ENCODE assay signal across 10 cellular contexts in the genomic region with DNA sequence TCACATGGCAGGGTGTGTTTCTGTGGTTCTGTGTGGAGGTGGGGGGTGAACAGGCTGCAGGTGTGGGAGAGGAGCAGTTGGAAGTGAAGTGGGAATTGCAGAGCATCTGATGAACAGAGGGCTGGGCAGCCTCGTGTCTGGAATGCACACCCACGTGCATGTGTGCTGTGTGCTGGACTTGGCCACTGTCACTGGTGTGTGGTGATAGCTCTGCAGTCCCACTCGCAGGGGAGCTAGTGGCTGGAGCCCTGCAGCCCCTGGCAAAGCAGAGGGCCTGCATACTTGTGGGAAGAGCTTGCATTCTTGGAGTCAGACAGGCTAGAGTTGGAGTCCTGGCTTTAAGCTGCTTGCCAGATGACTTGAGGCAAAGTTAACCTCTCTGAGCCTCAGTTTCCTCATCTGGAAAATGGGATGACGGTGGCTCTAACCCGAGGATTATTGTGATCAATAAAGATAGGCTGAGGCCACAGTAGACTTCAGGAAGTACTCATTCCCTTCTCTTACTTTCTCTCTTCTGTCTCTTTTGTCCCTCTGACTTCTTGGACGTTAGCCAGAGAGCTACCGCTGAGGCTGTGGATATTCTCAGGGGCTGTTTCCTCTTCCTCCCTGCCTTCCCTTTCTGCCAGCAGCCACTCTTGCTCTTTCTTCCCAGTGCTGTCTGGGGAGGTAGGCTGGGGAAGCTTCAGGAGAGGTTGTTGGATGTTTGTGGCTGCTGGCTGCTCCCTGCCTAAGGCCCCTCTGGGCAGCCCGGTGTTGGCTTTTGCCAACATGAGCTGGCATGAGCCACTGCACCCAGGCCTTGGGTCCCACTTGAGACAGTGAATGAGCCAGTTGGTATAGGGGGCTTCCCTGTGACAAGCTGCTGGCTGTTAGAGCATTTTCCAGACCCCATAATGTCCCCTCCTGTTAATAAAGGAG. TPM values are rescaled to one million over a fixed set of nuclear protein-coding genes. Genes with fewer than 3 reads are reported as not detected.
DNase-seq lines count a peak whose midpoint lies in the region; ATAC-seq and TF ChIP-seq lines count a peak whose summit lies in the region.
"Had no signal": no experiment of that assay in that cellular context is flagged by ENCODE, and none has a peak within 500 bp of the region (broad histone marks: within the 10 kb centered on the region; RNA-seq: fewer than 3 reads in every experiment).

No MANE protein-coding gene starts in this region.

- H3K27me3 ChIP-seq in GM23248 (replicated peaks; ENCODE audit: insufficient read depth) (no peaks in the 10 kb centered on the region), thyroid gland (no peaks in the 10 kb centered on the region)
- H3K27me3 ChIP-seq: upper lobe of left lung had no signal

- no peaks in the 10 kb centered on the region for H3K9me2 ChIP-seq in GM23248 (ENCODE audit: insufficient read depth)

- ATAC-seq in HG03457 (IDR thresholded peaks at IDR 0.05; ENCODE audit: unreplicated experiment): no peak

- H3K4me1 ChIP-seq in GM23248 (ENCODE audit: insufficient read depth) (0 out of 2 replicates have a peak, but pooled peaks cover 6% of the 10 kb centered on the region), thyroid gland (no peaks in the 10 kb centered on the region)
- H3K4me1 ChIP-seq: upper lobe of left lung had no signal

- no peaks in the 10 kb centered on the region for H3K9me3 ChIP-seq in GM23248 (ENCODE audit: low read depth)
- H3K9me3 ChIP-seq in thyroid gland: no peaks in the 10 kb centered on the region
- H3K9me3 ChIP-seq: upper lobe of left lung had no signal

- H3K36me3 ChIP-seq in GM23248 (ENCODE audit: low read depth) (peaks cover 51% of the 10 kb centered on the region), thyroid gland (no peaks in the 10 kb centered on the region)
- H3K36me3 ChIP-seq: upper lobe of left lung had no signal

- no peak overlapping the region for H2AFZ ChIP-seq in GM23248

- DNase-seq in AG08395 (ENCODE audit: low spot score) (peak; percentile 77), GM23248 (peak; percentile 49), foreskin melanocyte (peak; percentile 27), middle frontal gyrus (ENCODE audit: extremely low spot score, low spot score) (no peak), globus pallidus (ENCODE audit: low spot score) (no peak), thyroid gland (no peak)
- DNase-seq: NCI-H1417, upper lobe of left lung had no signal

- H3K9ac ChIP-seq in GM23248: no peak overlapping the region

- peaks cover 7% of the 10 kb centered on the region; the same call in 1 of the 2 replicates for H3K79me2 ChIP-seq in GM23248 (ENCODE audit: insufficient read depth)

- in situ Hi-C loops in GM23248 (cut with MboI): no loop called here

- H3K4me3 ChIP-seq in GM23248: no peak overlapping the region
- no peak overlapping the region for H3K4me3 ChIP-seq in thyroid gland (replicated peaks in 1 of 3)
- H3K4me3 ChIP-seq: upper lobe of left lung had no signal

- TF ChIP-seq CTCF in thyroid gland (IDR thresholded peaks at IDR 0.05): no peak

- H3K27ac ChIP-seq in GM23248: no peak overlapping the region
- peak overlapping the region; percentile 14 for H3K27ac ChIP-seq in angular gyrus (ENCODE audit: low read depth, low read length)
- H3K27ac ChIP-seq in thyroid gland: no peak overlapping the region
- H3K27ac ChIP-seq: upper lobe of left lung had no signal

- no peaks in the 10 kb centered on the region; the same call in 1 of the 2 replicates for H3F3A ChIP-seq in GM23248 (ENCODE audit: insufficient read depth)

- H3K4me2 ChIP-seq in GM23248 (ENCODE audit: unreplicated experiment): no peak overlapping the region

- WGBS in GM23248 (ENCODE audit: low coverage in 1 of 2, low lambda C conversion rate in 2 of 2, missing lambda C conversion rate in 2 of 2), 2 experiments: 51 to 53% methylated on average over 8 of the region's 8 CpGs
- 58 to 63% methylated on average over 8 of the region's 8 CpGs for WGBS in thyroid gland, 2 donors

- intact Hi-C loops in thyroid gland (cut with DNase I): no loop called here

- no peaks in the 10 kb centered on the region for H4K20me1 ChIP-seq in GM23248 (ENCODE audit: insufficient read depth)

- no peak for TF ChIP-seq POLR2A in thyroid gland (IDR thresholded peaks at IDR 0.05)

RNA-seq across cellular contexts. Expression of gene PSAT1, which starts 18.3 kb away (rescaled TPM):
- total RNA-seq in GM23248 (2014; rRNA removed; shearing (Covaris generic)): 368 and 376 TPM in 2 replicates
- 510 and 533 TPM in 2 replicates for polyA plus RNA-seq in GM23248 (2016; fragmentation: Nextera tagmentation; extraction: Ambion mirVana)
- total RNA-seq in thyroid gland: 10 to 100 TPM; 11.2 to 88.2 (median 13.1) TPM

Comparison
In these comparisons a context has a peak if more than half of its experiments do, and no peak if none do; other contexts are left out.
1. DNase-seq: peak in AG08395 (single experiment), GM23248 (single experiment) and foreskin melanocyte (single experiment); none in middle frontal gyrus (single experiment), globus pallidus (single experiment) and thyroid gland (0 of 2).